In genomic region chr16:80583466-80583865, GRCh38 we compare ENCODE assay signal across 1 cellular context.
TF ChIP-seq lines count a peak whose summit lies in the region.

No MANE protein-coding gene starts in this region.

TF ChIP-seq in GM12878, 131 proteins besides CTCF, POLR2A, EP300 and RAD21 (continued from another document):
- TF ChIP-seq RCOR1 (conservative IDR thresholded peaks at IDR 0.05; ENCODE audit: low read depth, low read length) (no peak), ASH2L (IDR thresholded peaks at IDR 0.05; ENCODE audit: borderline replicate concordance, low read depth) (no peak), POU2F2 (IDR thresholded peaks at IDR 0.05; ENCODE audit: borderline replicate concordance, low read depth, low read length) (no peak), TARDBP (IDR thresholded peaks at IDR 0.05; ENCODE audit: borderline replicate concordance) (no peak), SIX5 (IDR thresholded peaks at IDR 0.05; ENCODE audit: low read depth, low read length, severe bottlenecking) (no peak), NFYA (IDR thresholded peaks at IDR 0.05; ENCODE audit: borderline replicate concordance, low read depth, low read length) (no peak), NFXL1 (IDR thresholded peaks at IDR 0.05; ENCODE audit: borderline replicate concordance) (no peak), ZNF687 (IDR thresholded peaks at IDR 0.05) (no peak), CBFB (IDR thresholded peaks at IDR 0.05; ENCODE audit: low read depth) (0 out of 2 replicates have a peak, but pooled peaks have one; percentile 51), RFX5 (IDR thresholded peaks at IDR 0.05; ENCODE audit: low read depth, low read length) (no peak), CREB1 (IDR thresholded peaks at IDR 0.05; ENCODE audit: low read depth) (no peak), BCL3 (IDR thresholded peaks at IDR 0.05; ENCODE audit: borderline replicate concordance, insufficient read depth, low read depth, low read length, poor library complexity, severe bottlenecking) (peak; percentile 84), PML (IDR thresholded peaks at IDR 0.05; ENCODE audit: low read length) (no peak), ZNF622 (IDR thresholded peaks at IDR 0.05) (no peak), CEBPB (IDR thresholded peaks at IDR 0.05; ENCODE audit: borderline replicate concordance in 1 of 2, low read depth in 2 of 2, low read length in 2 of 2) (no peak)
